25 cellular contexts compared by ENCODE assay signal in the genomic region with DNA sequence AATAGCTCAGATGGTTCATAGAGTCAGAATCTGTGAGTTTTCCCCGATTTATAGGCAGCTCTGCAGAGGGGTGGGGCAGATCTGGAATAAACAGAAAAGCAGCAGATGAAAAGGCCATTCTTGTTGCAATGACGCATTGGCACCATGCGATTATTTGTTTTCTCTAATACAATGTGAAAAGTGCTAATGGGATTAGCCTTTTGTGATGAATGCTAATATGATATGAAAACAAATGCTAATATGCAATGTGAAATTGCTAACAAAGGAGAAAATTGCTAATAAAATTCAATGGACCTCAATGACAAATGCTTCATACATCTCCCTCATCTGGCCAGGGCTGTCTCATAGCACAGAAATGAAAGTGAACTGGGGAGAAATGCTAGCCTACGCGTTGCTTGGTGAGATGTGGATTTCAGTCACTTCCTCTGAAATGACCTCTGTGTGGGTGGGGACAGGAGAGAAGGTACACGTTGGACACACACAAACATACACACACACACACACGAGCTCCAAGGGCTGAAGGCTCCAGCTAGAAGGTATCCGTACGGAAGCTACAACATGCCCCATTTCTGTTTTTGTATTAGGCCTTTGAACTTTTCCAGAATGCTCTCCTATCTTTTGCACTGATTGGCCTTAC.
DNase-seq lines count a peak whose midpoint lies in the region; ATAC-seq and TF ChIP-seq lines count a peak whose summit lies in the region.
"Had no signal": no experiment of that assay in that cellular context is flagged by ENCODE, and none has a peak within 500 bp of the region (broad histone marks: within the 10 kb centered on the region; RNA-seq: fewer than 3 reads in every experiment).

No MANE protein-coding gene starts in this region.

- peak; percentile 49 for DNase-seq in GM10266 (ENCODE audit: extremely low spot score)
- peak; percentile 33 for DNase-seq in putamen (ENCODE audit: low spot score)
- no peak for DNase-seq in OCI-M1 (lab: John Stamatoyannopoulos, UW)
- no peak for DNase-seq in activated T-cell treated with anti-CD3 and anti-CD28 coated beads, Interleukin-2, amount 50 U/mL, for 48 hours
- DNase-seq in DMS153 (lab: John Stamatoyannopoulos, UW): no peak
- DNase-seq: activated CD4-positive, alpha-beta T cell treated with anti-CD3 and anti-CD28 coated beads for 4 hours; activated CD8-positive, alpha-beta memory T cell treated with anti-CD3 and anti-CD28 coated beads for 24 hours; activated naive CD4-positive, alpha-beta T cell; BE2C; body of pancreas; cerebellar nuclear complex; DMS53; left ventricle myocardium superior; NCI-H524 treated with DMSO at 0.1 percent for 48 hours; SHP77; stimulated activated naive CD8-positive, alpha-beta T cell treated with anti-CD3 and anti-CD28 coated beads, Interleukin-15, Interleukin-2, amounts not matched to agents 100 U/mL and 50 U/mL, for 24 hours; tibial artery had no signal

- TF ChIP-seq CTCF in GM10266 (IDR thresholded peaks at IDR 0.05; ENCODE audit: control insufficient read depth, insufficient read depth, low read depth, missing control alignments): no peak

- H3K27ac ChIP-seq in angular gyrus (ENCODE audit: low read depth, low read length): peak overlapping the region; percentile 61
- H3K27ac ChIP-seq: body of pancreas, HL-60, neutrophil, prostate gland, tibial artery, VCaP had no signal

- ATAC-seq in GM19351 (IDR thresholded peaks at IDR 0.05; ENCODE audit: unreplicated experiment) (peak; percentile 76), HG02588 (IDR thresholded peaks at IDR 0.05; ENCODE audit: unreplicated experiment) (no peak)
- ATAC-seq: body of pancreas; left ventricle myocardium superior; Panc1; stimulated activated naive CD8-positive, alpha-beta T cell treated with anti-CD3 and anti-CD28 coated beads, Interleukin-15, Interleukin-2, amounts not matched to agents 100 U/mL and 50 U/mL, for 24 hours had no signal

Comparison
In these comparisons a context has a peak if more than half of its experiments do, and no peak if none do; other contexts are left out.
1. DNase-seq: peak in GM10266 (single experiment) and putamen (single experiment); none in OCI-M1 (single experiment), activated T-cell treated with anti-CD3 and anti-CD28 coated beads, Interleukin-2, amount 50 U/mL, for 48 hours (0 of 2) and DMS153 (single experiment).